Comparison of ENCODE assay signal across 7 cellular contexts in the genomic region with DNA sequence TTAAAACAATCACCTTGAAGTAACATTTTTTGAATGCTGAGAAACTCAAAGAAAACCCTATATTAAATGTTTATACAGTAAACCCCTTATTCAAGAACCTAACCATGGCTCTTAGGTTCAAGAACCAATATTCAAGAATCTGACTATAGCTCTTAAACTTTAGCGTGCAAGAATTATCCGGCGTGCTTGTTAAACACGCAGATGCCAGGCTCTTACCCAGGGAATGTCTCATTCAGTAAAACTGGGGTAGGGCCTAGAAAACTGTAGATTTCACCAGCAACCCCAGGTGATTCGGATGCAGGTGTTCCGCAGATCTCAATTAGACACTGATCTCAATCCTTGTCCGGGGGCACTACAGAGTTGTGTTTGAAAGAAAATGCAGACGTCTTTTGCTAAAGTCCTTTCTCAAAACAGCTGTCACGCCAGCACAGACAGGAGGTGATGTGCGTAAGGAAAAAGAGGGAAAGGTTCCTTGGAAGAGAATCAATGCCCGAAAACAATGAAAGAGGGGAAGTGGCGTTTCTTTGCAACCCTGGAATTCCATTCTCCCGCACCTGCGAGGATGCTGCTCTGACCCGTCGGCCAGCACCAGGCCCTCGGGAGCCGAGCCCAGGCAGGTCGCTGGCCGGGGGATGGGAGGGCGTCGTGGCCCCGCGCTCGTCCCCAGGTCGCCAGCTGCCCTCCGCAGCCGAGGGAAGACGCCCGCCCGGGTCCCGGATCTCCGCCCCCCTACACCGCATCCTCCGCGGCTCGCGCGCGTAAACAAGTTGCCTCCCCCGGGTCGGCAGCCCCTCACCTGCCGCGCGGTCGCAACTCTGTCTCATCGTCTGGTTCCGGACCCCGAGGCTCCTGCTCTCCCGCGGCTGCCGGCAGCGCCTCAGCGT. TPM values are rescaled to one million over a fixed set of nuclear protein-coding genes. Genes with fewer than 3 reads are reported as not detected.
DNase-seq lines count a peak whose midpoint lies in the region; ATAC-seq, FAIRE-seq and TF ChIP-seq lines count a peak whose summit lies in the region.

No MANE protein-coding gene starts in this region.

- H3K27me3 ChIP-seq in mammary epithelial cell (ENCODE audit: insufficient read depth, low read length) (no peaks in the 10 kb centered on the region), keratinocyte (ENCODE audit: control insufficient read depth, extremely low read depth, insufficient read depth, low read length) (no peaks in the 10 kb centered on the region)

- WGBS in mammary epithelial cell (ENCODE audit: low coverage, missing lambda C conversion rate) = 3% methylated on average over 19 of the region's 54 CpGs

- DNase-seq in T-helper 22 cell (ENCODE audit: low read depth) (peak; percentile 34), mammary epithelial cell (peak; percentile 29), keratinocyte (ENCODE audit: low read depth, low spot score) (no peak), NCI-H187 (lab: John Stamatoyannopoulos, UW) (no peak)
- peak; percentile 62 for DNase-seq in stimulated activated CD4-positive, alpha-beta T cell treated with anti-CD3 and anti-CD28 coated beads, Interleukin-15, amount 100 ng/mL, for 24 hours

- BruUV-seq in mammary epithelial cell (replicated peaks; lab: Mats Ljungman, UMichigan) = TSS peak; percentile 38

- CTCF ChIA-PET in mammary epithelial cell (lab: Charles Lee; ENCODE audit: low non-redundant PET) = no interaction called here

- H3K9ac ChIP-seq in mammary epithelial cell (ENCODE audit: insufficient read depth, low read length) (peak overlapping the region; percentile 86), keratinocyte (ENCODE audit: control insufficient read depth, extremely low read depth, insufficient read depth, low read length) (peak overlapping the region; percentile 91)

- in situ Hi-C loops in mammary epithelial cell (cut with MboI; ENCODE audit: low sequenced_read_pairs in 2 of 2) = no loop called here

- ATAC-seq in GM18909 (IDR thresholded peaks at IDR 0.05; ENCODE audit: poor library complexity, unreplicated experiment) (peak; percentile 6), HG03175 (IDR thresholded peaks at IDR 0.05; ENCODE audit: unreplicated experiment) (peak; percentile 1)

- peak overlapping the region; percentile 65 for H3K27ac ChIP-seq in mammary epithelial cell (ENCODE audit: insufficient read depth, low read depth, low read length)
- peak overlapping the region; percentile 99 for H3K27ac ChIP-seq in keratinocyte (ENCODE audit: control insufficient read depth, insufficient read depth, low read length)

- no peaks in the 10 kb centered on the region for H3K9me1 ChIP-seq in keratinocyte (ENCODE audit: control insufficient read depth, extremely low read depth, insufficient read depth, low read length)

- H3K4me2 ChIP-seq in mammary epithelial cell (ENCODE audit: insufficient read depth, low read depth, low read length) = peak overlapping the region; percentile 85
- peak overlapping the region; percentile 74 for H3K4me2 ChIP-seq in keratinocyte (ENCODE audit: control insufficient read depth, extremely low read depth, insufficient read depth, low read depth, low read length)

- no peaks in the 10 kb centered on the region for H3K9me3 ChIP-seq in mammary epithelial cell (replicated peaks; ENCODE audit: insufficient read depth, low read length)
- H3K9me3 ChIP-seq in keratinocyte (ENCODE audit: control insufficient read depth, low read depth, low read length) = no peaks in the 10 kb centered on the region

- TF ChIP-seq CTCF in mammary epithelial cell (conservative IDR thresholded peaks at IDR 0.05 in 1 of 2, IDR thresholded peaks at IDR 0.05 in 1 of 2; ENCODE audit: extremely low read depth in 1 of 2, insufficient read depth in 1 of 2, low read depth in 1 of 2, low read length in 2 of 2) (no peak), keratinocyte (optimal IDR thresholded peaks at IDR 0.05 in 1 of 3, IDR thresholded peaks at IDR 0.05 in 1 of 3, conservative IDR thresholded peaks at IDR 0.05 in 1 of 3; ENCODE audit: extremely low read depth in 1 of 3, insufficient read depth in 2 of 3, low read length in 3 of 3) (no peak)

- H3K4me3 ChIP-seq in mammary epithelial cell (replicated peaks in 1 of 3; ENCODE audit: insufficient read depth in 1 of 3, low read depth in 2 of 3, low read length in 3 of 3) (peak overlapping the region; percentile 82 to 95 (median 92)), keratinocyte (ENCODE audit: control insufficient read depth in 2 of 3, extremely low read depth in 1 of 3, insufficient read depth in 2 of 3, low read depth in 1 of 3, low read length in 3 of 3) (peak overlapping the region; percentile 71 to 87 (median 85))

- intact Hi-C loops in mammary epithelial cell (cut with micrococcal nuclease) = loop anchor here (1.0 kb wide), 4 partner anchors 12 to 43 kb away; no protein-coding TSS in a partner anchor

- peaks cover 14% of the 10 kb centered on the region for H3K4me1 ChIP-seq in mammary epithelial cell (ENCODE audit: insufficient read depth, low read length)
- H3K4me1 ChIP-seq in keratinocyte (ENCODE audit: control insufficient read depth, extremely low read depth, insufficient read depth, low read length) = peaks cover 18% of the 10 kb centered on the region

- no peak for FAIRE-seq in keratinocyte (lab: Jason Lieb, UNC)

- H3K79me2 ChIP-seq in mammary epithelial cell (ENCODE audit: insufficient read depth, low read length) = peaks cover 52% of the 10 kb centered on the region
- peaks cover 46% of the 10 kb centered on the region for H3K79me2 ChIP-seq in keratinocyte (ENCODE audit: control insufficient read depth, insufficient read depth, low read length)

- H3K36me3 ChIP-seq in mammary epithelial cell (ENCODE audit: insufficient read depth, low read length) (no peaks in the 10 kb centered on the region), keratinocyte (ENCODE audit: control insufficient read depth in 2 of 2, extremely low read depth in 1 of 2, insufficient read depth in 2 of 2, low read length in 2 of 2) (no peaks in the 10 kb centered on the region)

- dilution Hi-C loops in mammary epithelial cell (cut with HindIII; ENCODE audit: low sequenced_read_pairs) = no loop called here
- dilution Hi-C loops in keratinocyte (cut with MboI; ENCODE audit: extremely low pct_ligation_motif_present, low sequenced_read_pairs) = no loop called here

- H2AFZ ChIP-seq in mammary epithelial cell (ENCODE audit: low read depth, low read length) (peak overlapping the region; percentile 88), keratinocyte (ENCODE audit: control insufficient read depth, low read length) (peak overlapping the region; percentile 29)

- H4K20me1 ChIP-seq in mammary epithelial cell (ENCODE audit: insufficient read depth, low read length) (no peaks in the 10 kb centered on the region), keratinocyte (ENCODE audit: control insufficient read depth, extremely low read depth, insufficient read depth, low read length) (peaks cover 3% of the 10 kb centered on the region)

RNA-seq across cellular contexts. Expression of gene EIF2AK3, which starts 0.9 kb away (rescaled TPM):
- total RNA-seq in mammary epithelial cell = 10 to 100 TPM; 19.2 to 25.3 TPM
- polyA plus RNA-seq in mammary epithelial cell = 6.3 TPM
- polyA minus RNA-seq in mammary epithelial cell = 8.7 TPM
- 7.6 to 10.9 TPM (median 7.9 TPM) in 3 replicates for polyA plus RNA-seq in keratinocyte
- polyA plus RNA-seq in keratinocyte (2011; ENCODE audit: low read depth) = 19.0 TPM
- 3.2 and 6.1 TPM in 2 replicates for polyA plus RNA-seq in keratinocyte (2011; cell fraction: cytosol; rRNA removed)
- 21.4 and 23.0 TPM in 2 replicates for polyA plus RNA-seq in keratinocyte (2011; cell fraction: nucleus; rRNA removed)
- polyA plus RNA-seq in keratinocyte (2012; ENCODE audit: low replicate concordance) = 7.3 and 9.8 TPM in 2 replicates
- polyA minus RNA-seq in keratinocyte = 4.4 to 28.7 TPM (median 8.4 TPM) in 3 replicates
- 6.7 TPM for polyA minus RNA-seq in keratinocyte (2011; cell fraction: cytosol; rRNA and poly(A)+ RNA removed)
- polyA minus RNA-seq in keratinocyte (2011; cell fraction: nucleus; rRNA and poly(A)+ RNA removed) = 17.5 and 33.3 TPM in 2 replicates

Comparison
In these comparisons a context has a peak if more than half of its experiments do, and no peak if none do; other contexts are left out.
1. DNase-seq: peak in T-helper 22 cell (single experiment), mammary epithelial cell (single experiment) and stimulated activated CD4-positive, alpha-beta T cell treated with anti-CD3 and anti-CD28 coated beads, Interleukin-15, amount 100 ng/mL, for 24 hours (single experiment); none in keratinocyte (single experiment) and NCI-H187 (0 of 2).